In genomic region chr11:133745791-133746190, GRCh38 we compare ENCODE assay signal across 24 cellular contexts.
"Had no signal": no experiment of that assay in that cellular context is flagged by ENCODE, and none has a peak within 500 bp of the region (broad histone marks: within the 10 kb centered on the region; RNA-seq: fewer than 3 reads in every experiment).

No MANE protein-coding gene starts in this region.

- H3K4me3 ChIP-seq: breast epithelium, PC-9 had no signal

- H3K27ac ChIP-seq: breast epithelium, PC-9 had no signal

- H3K4me3 Mint-ChIP-seq: activated CD4-positive, alpha-beta memory T cell treated with anti-CD3 and anti-CD28 coated beads for 36 hours; activated naive CD4-positive, alpha-beta T cell treated with anti-CD3 and anti-CD28 coated beads for 36 hours; activated naive CD8-positive, alpha-beta T cell; activated T-helper 17 cell treated with anti-CD3 and anti-CD28 coated beads, Interleukin-2, amount 50 U/mL, for 72 hours; T-helper 17 cell; WTC11 had no signal

- H2AFZ ChIP-seq: PC-9 had no signal

- H3K27ac Mint-ChIP-seq: activated CD4-positive, alpha-beta memory T cell treated with anti-CD3 and anti-CD28 coated beads for 36 hours; activated naive CD4-positive, alpha-beta T cell treated with anti-CD3 and anti-CD28 coated beads for 36 hours; activated naive CD8-positive, alpha-beta T cell; activated T-helper 17 cell treated with anti-CD3 and anti-CD28 coated beads, Interleukin-2, amount 50 U/mL, for 72 hours; T-helper 17 cell; WTC11 had no signal

- DNase-seq: activated CD4-positive, alpha-beta memory T cell treated with anti-CD3 and anti-CD28 coated beads for 36 hours; activated CD4-positive, alpha-beta T cell treated with anti-CD3 and anti-CD28 coated beads for 48 hours; activated CD4-positive, CD25-positive, alpha-beta regulatory T cell treated with anti-CD3 and anti-CD28 coated beads, Interleukin-2, amount 50 U/mL, for 72 hours; activated CD8-positive, alpha-beta memory T cell treated with anti-CD3 and anti-CD28 coated beads for 24 hours; activated gamma-delta T cell; activated naive CD4-positive, alpha-beta T cell treated with anti-CD3 and anti-CD28 coated beads for 36 hours; activated T-cell treated with anti-CD3 and anti-CD28 coated beads, Interleukin-2, amount 50 U/mL, for 48 hours; caudate nucleus; KG1; NCI-H1092; NCI-H1417; NCI-H1694 treated with DMSO at 0.1 percent for 48 hours; NCI-H2029 treated with DMSO at 0.1 percent for 48 hours; NCI-H345; NCI-H510A; NCI-H526 treated with DMSO at 0.1 percent for 48 hours; PC-9; SIG-M5; T-helper 17 cell; T-helper 9 cell had no signal

- H3K4me2 ChIP-seq: PC-9 had no signal

- H3K36me3 ChIP-seq: breast epithelium had no signal

- H3K36me3 Mint-ChIP-seq: activated CD4-positive, alpha-beta memory T cell treated with anti-CD3 and anti-CD28 coated beads for 36 hours; activated naive CD8-positive, alpha-beta T cell; WTC11 had no signal

- H3K4me1 Mint-ChIP-seq: activated T-helper 17 cell treated with anti-CD3 and anti-CD28 coated beads, Interleukin-2, amount 50 U/mL, for 72 hours; T-helper 17 cell had no signal

- H3K9me3 Mint-ChIP-seq: activated CD4-positive, alpha-beta memory T cell treated with anti-CD3 and anti-CD28 coated beads for 36 hours; activated T-helper 17 cell treated with anti-CD3 and anti-CD28 coated beads, Interleukin-2, amount 50 U/mL, for 72 hours had no signal

- H3K9me3 ChIP-seq: breast epithelium had no signal

- H3K4me1 ChIP-seq: breast epithelium had no signal
